Comparison of ENCODE assay signal across 28 cellular contexts in genomic region chr3:166388321-166388720, GRCh38.
"Had no signal": no experiment of that assay in that cellular context is flagged by ENCODE, and none has a peak within 500 bp of the region (broad histone marks: within the 10 kb centered on the region; RNA-seq: fewer than 3 reads in every experiment).

No MANE protein-coding gene starts in this region.

- ATAC-seq: activated naive CD4-positive, alpha-beta T cell treated with anti-CD3 and anti-CD28 coated beads, Interleukin-2, amount 50 U/mL, for 72 hours; activated naive CD8-positive, alpha-beta T cell treated with anti-CD3 and anti-CD28 coated beads, Interleukin-2, amount 50 U/mL, for 24 hours; activated T-cell treated with anti-CD3 and anti-CD28 coated beads, Interleukin-2, amount 50 U/mL, for 4 hours; Panc1; T-cell had no signal

- DNase-seq: activated CD4-positive, alpha-beta memory T cell treated with anti-CD3 and anti-CD28 coated beads for 36 hours; activated CD4-positive, alpha-beta T cell treated with anti-CD3 and anti-CD28 coated beads, Interleukin-2, amount 10 ng/mL, durations not matched to agents 7 days and 5 days; activated CD4-positive, CD25-positive, alpha-beta regulatory T cell; activated CD8-positive, alpha-beta memory T cell treated with anti-CD3 and anti-CD28 coated beads for 24 hours; activated effector memory CD4-positive, alpha-beta T cell treated with anti-CD3 and anti-CD28 coated beads, Interleukin-2, amount 50 U/mL, for 16 hours; activated naive CD4-positive, alpha-beta T cell treated with Interleukin-2 at 50 U/mL for 16 hours; activated naive CD8-positive, alpha-beta T cell treated with anti-CD3 and anti-CD28 coated beads, Interleukin-2, amount 50 U/mL, for 24 hours; activated T-cell treated with anti-CD3 and anti-CD28 coated beads, Interleukin-2, amount 50 U/mL, for 4 hours; amygdala; NCI-H1092 treated with DMSO at 0.1 percent for 48 hours; NCI-H1417 treated with DMSO at 0.1 percent for 48 hours; NCI-H1694; NCI-H2029; NCI-H2107; NCI-H345; NCI-H510A; NCI-H526 treated with DMSO at 0.1 percent for 48 hours; NCI-H82; NK-92 treated with Interleukin-12 subunit alpha and Interleukin-12 subunit beta, amount 100 ng/mL, for 24 hours; OCI-M1; Right ventricle myocardium superior; T-cell; T-helper 2 cell; T1000 had no signal

- H3K27ac ChIP-seq: RWPE1, VCaP had no signal
